ENCODE assay signal across 9 cellular contexts in the genomic region with DNA sequence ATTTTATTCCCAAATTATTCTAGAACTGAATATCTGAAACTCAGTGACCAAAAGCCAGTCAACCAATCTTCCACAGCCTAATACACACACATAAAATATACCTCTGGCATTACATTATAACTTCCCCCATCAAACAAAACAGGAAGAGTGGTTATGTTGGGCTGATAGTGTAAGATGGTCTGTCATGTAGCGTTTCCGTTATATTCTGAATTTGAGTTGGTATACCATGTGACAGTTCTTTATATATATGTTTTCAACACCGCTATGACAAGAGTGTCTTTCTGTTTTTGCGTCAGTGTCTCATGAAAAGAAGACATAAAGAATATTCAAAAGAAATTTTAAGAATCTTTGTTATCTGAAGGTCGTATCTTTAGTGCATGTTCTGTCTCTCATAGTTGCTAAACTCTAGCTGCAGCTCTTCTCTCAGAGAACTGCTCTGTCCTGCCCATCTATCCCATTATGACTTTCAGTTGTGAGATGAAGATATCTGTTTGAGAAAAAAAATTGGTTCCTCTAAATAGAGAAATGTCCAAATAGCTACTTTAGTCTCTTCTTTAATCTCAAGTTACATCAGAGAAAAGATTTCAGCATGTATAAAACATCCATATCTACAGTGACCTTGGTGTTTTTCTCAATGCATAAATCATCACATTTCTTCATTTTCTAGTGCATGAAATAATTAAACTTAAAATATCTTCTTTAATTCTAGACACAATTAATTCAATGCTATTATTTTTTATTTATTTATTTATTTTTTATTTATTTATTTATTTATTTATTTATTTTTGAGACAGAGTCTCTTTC. TPM values are rescaled to one million over a fixed set of nuclear protein-coding genes. Genes with fewer than 3 reads are reported as not detected.
DNase-seq lines count a peak whose midpoint lies in the region; ATAC-seq and TF ChIP-seq lines count a peak whose summit lies in the region.
"Had no signal": no experiment of that assay in that cellular context is flagged by ENCODE, and none has a peak within 500 bp of the region (broad histone marks: within the 10 kb centered on the region; RNA-seq: fewer than 3 reads in every experiment).

No MANE protein-coding gene starts in this region.

- no peak for TF ChIP-seq CTCF in CD8-positive, alpha-beta T cell (IDR thresholded peaks at IDR 0.05)

- POLR2A ChIA-PET in CD8-positive, alpha-beta T cell (lab: Charles Lee): interaction anchor here (0.7 to 1.6 kb wide), 3 partner anchors 8 to 65 kb away, joined by 3 to 12 read pairs (median 5); a partner anchor contains a TSS

- H3K27ac Mint-ChIP-seq in CD8-positive, alpha-beta T cell: peak overlapping the region; percentile 93
- H3K27ac Mint-ChIP-seq in activated naive CD8-positive, alpha-beta T cell treated with anti-CD3 and anti-CD28 coated beads, Interleukin-2, amount 50 U/mL, for 24 hours: peak overlapping the region; percentile 81
- H3K27ac Mint-ChIP-seq: neural progenitor cell had no signal

- H3K4me3 Mint-ChIP-seq in CD8-positive, alpha-beta T cell: peak overlapping the region; percentile 75
- peak overlapping the region; percentile 53 for H3K4me3 Mint-ChIP-seq in activated naive CD8-positive, alpha-beta T cell treated with anti-CD3 and anti-CD28 coated beads, Interleukin-2, amount 50 U/mL, for 24 hours
- H3K4me3 Mint-ChIP-seq: neural progenitor cell had no signal

- H3K27me3 Mint-ChIP-seq in CD8-positive, alpha-beta T cell (ENCODE audit: low read depth): no peaks in the 10 kb centered on the region
- H3K27me3 Mint-ChIP-seq in activated naive CD8-positive, alpha-beta T cell treated with anti-CD3 and anti-CD28 coated beads, Interleukin-2, amount 50 U/mL, for 24 hours: no peaks in the 10 kb centered on the region

- no peak for DNase-seq in CD8-positive, alpha-beta T cell
- DNase-seq in activated naive CD8-positive, alpha-beta T cell treated with anti-CD3 and anti-CD28 coated beads, Interleukin-2, amount 50 U/mL, for 24 hours: no peak
- DNase-seq in GM19240 (ENCODE audit: insufficient read length, low spot score) (no peak), T-helper 9 cell (no peak), MG63 (no peak), GM03348 (ENCODE audit: low spot score) (no peak)

- H3K36me3 ChIP-seq in CD8-positive, alpha-beta T cell (ENCODE audit: insufficient read depth, low read length): no peaks in the 10 kb centered on the region
- H3K36me3 ChIP-seq in MG63: no peaks in the 10 kb centered on the region
- H3K36me3 ChIP-seq: neural progenitor cell had no signal

- peak overlapping the region; percentile 44 for H3K4me3 ChIP-seq in CD8-positive, alpha-beta T cell (ENCODE audit: low read depth, low read length)
- no peak overlapping the region for H3K4me3 ChIP-seq in MG63
- H3K4me3 ChIP-seq: neural progenitor cell had no signal

- no peaks in the 10 kb centered on the region for H3K9me3 Mint-ChIP-seq in CD8-positive, alpha-beta T cell
- no peaks in the 10 kb centered on the region for H3K9me3 Mint-ChIP-seq in activated naive CD8-positive, alpha-beta T cell treated with anti-CD3 and anti-CD28 coated beads, Interleukin-2, amount 50 U/mL, for 24 hours

- CTCF ChIA-PET in CD8-positive, alpha-beta T cell (lab: Charles Lee): interaction anchor here (1.0 to 2.2 kb wide), 2 partner anchors 13 to 17 kb away, joined by 4 to 5 read pairs; no protein-coding TSS in a partner anchor

- H3K27ac ChIP-seq in CD8-positive, alpha-beta T cell (ENCODE audit: low read depth, low read length): peak overlapping the region; percentile 76
- H3K27ac ChIP-seq: neural progenitor cell had no signal

- H3K4me1 ChIP-seq in CD8-positive, alpha-beta T cell (ENCODE audit: insufficient read depth, low read length): peaks cover 47% of the 10 kb centered on the region
- H3K4me1 ChIP-seq: neural progenitor cell had no signal

- peak; percentile 90 for ATAC-seq in CD8-positive, alpha-beta T cell
- peak; percentile 78 for ATAC-seq in GM19395 (IDR thresholded peaks at IDR 0.05; ENCODE audit: unreplicated experiment)
- ATAC-seq in HG03378 (IDR thresholded peaks at IDR 0.05; ENCODE audit: unreplicated experiment): peak; percentile 80
- ATAC-seq in activated naive CD8-positive, alpha-beta T cell treated with anti-CD3 and anti-CD28 coated beads, Interleukin-2, amount 50 U/mL, for 24 hours: peak; percentile 88

- intact Hi-C loops in CD8-positive, alpha-beta T cell (cut with DNase I, micrococcal nuclease): loop anchor here (1.0 to 5.0 kb wide), 5 partner anchors 20 to 120 kb away; a partner anchor contains a TSS

- H3K36me3 Mint-ChIP-seq in CD8-positive, alpha-beta T cell: peaks cover 5% of the 10 kb centered on the region
- H3K36me3 Mint-ChIP-seq in activated naive CD8-positive, alpha-beta T cell treated with anti-CD3 and anti-CD28 coated beads, Interleukin-2, amount 50 U/mL, for 24 hours (ENCODE audit: low read depth): no peaks in the 10 kb centered on the region

- H3K9me3 ChIP-seq in CD8-positive, alpha-beta T cell (ENCODE audit: low read length): no peaks in the 10 kb centered on the region
- no peaks in the 10 kb centered on the region for H3K9me3 ChIP-seq in MG63

- H3K27me3 ChIP-seq in CD8-positive, alpha-beta T cell (ENCODE audit: insufficient read depth, low read length): no peaks in the 10 kb centered on the region
- H3K27me3 ChIP-seq in MG63: no peaks in the 10 kb centered on the region
- H3K27me3 ChIP-seq: neural progenitor cell had no signal

- peaks cover 32% of the 10 kb centered on the region for H3K4me1 Mint-ChIP-seq in CD8-positive, alpha-beta T cell (ENCODE audit: low read depth)
- peaks cover 25% of the 10 kb centered on the region for H3K4me1 Mint-ChIP-seq in activated naive CD8-positive, alpha-beta T cell treated with anti-CD3 and anti-CD28 coated beads, Interleukin-2, amount 50 U/mL, for 24 hours
- H3K4me1 Mint-ChIP-seq: neural progenitor cell had no signal

RNA-seq across cellular contexts. Expression of a gene that starts 24.1 kb away (rescaled TPM):
- 100 to 1,000 TPM in 1 of 2 experiments, 10 to 100 TPM in 1; 98.8 to 107 TPM for total RNA-seq in CD8-positive, alpha-beta T cell
- 17.9 and 24.2 TPM in 2 replicates for total RNA-seq in MG63 (2014; rRNA removed; shearing (Covaris generic); ENCODE audit: low replicate concordance)
